ENCODE assay signal across 1 cellular context in genomic region chr1:153608742-153609584, GRCh38.
TF ChIP-seq lines count a peak whose summit lies in the region.

No MANE protein-coding gene starts in this region.

TF ChIP-seq in A549, 52 proteins besides CTCF, POLR2A, EP300 and RAD21 (continued from another document):
- TF ChIP-seq, protein P1, sequence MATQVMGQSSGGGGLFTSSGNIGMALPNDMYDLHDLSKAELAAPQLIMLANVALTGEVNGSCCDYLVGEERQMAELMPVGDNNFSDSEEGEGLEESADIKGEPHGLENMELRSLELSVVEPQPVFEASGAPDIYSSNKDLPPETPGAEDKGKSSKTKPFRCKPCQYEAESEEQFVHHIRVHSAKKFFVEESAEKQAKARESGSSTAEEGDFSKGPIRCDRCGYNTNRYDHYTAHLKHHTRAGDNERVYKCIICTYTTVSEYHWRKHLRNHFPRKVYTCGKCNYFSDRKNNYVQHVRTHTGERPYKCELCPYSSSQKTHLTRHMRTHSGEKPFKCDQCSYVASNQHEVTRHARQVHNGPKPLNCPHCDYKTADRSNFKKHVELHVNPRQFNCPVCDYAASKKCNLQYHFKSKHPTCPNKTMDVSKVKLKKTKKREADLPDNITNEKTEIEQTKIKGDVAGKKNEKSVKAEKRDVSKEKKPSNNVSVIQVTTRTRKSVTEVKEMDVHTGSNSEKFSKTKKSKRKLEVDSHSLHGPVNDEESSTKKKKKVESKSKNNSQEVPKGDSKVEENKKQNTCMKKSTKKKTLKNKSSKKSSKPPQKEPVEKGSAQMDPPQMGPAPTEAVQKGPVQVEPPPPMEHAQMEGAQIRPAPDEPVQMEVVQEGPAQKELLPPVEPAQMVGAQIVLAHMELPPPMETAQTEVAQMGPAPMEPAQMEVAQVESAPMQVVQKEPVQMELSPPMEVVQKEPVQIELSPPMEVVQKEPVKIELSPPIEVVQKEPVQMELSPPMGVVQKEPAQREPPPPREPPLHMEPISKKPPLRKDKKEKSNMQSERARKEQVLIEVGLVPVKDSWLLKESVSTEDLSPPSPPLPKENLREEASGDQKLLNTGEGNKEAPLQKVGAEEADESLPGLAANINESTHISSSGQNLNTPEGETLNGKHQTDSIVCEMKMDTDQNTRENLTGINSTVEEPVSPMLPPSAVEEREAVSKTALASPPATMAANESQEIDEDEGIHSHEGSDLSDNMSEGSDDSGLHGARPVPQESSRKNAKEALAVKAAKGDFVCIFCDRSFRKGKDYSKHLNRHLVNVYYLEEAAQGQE (IDR thresholded peaks at IDR 0.05), result no peak
